In genomic region chr10:110784198-110784597, GRCh38 we compare ENCODE assay signal across 14 cellular contexts.
A peak's percentile ranks its signal among the peaks of the same experiment; 100 is the strongest.
DNase-seq lines count a peak whose midpoint lies in the region; ATAC-seq and TF ChIP-seq lines count a peak whose summit lies in the region.
"Had no signal": no experiment of that assay in that cellular context is flagged by ENCODE, and none has a peak within 500 bp of the region (broad histone marks: within the 10 kb centered on the region; RNA-seq: fewer than 3 reads in every experiment).

No MANE protein-coding gene starts in this region.

- no peak overlapping the region for H3K4me3 ChIP-seq in thoracic aorta

- H3K4me1 Mint-ChIP-seq in activated naive CD4-positive, alpha-beta T cell treated with anti-CD3 and anti-CD28 coated beads for 36 hours (ENCODE audit: low read depth), result peaks cover 50% of the 10 kb centered on the region
- H3K4me1 Mint-ChIP-seq in mesothelial cell of epicardium, result peaks cover 31% of the 10 kb centered on the region
- H3K4me1 Mint-ChIP-seq in effector memory CD8-positive, alpha-beta T cell (ENCODE audit: low read depth in 2 of 2), result peaks cover 3 to 13% of the 10 kb centered on the region in 2 donors

- no peaks in the 10 kb centered on the region for H3K36me3 ChIP-seq in thoracic aorta

- no peak overlapping the region for H3K4me3 Mint-ChIP-seq in activated naive CD4-positive, alpha-beta T cell treated with anti-CD3 and anti-CD28 coated beads for 36 hours
- no peak overlapping the region for H3K4me3 Mint-ChIP-seq in mesothelial cell of epicardium
- no peak overlapping the region for H3K4me3 Mint-ChIP-seq in effector memory CD8-positive, alpha-beta T cell
- H3K4me3 Mint-ChIP-seq: endodermal cell had no signal

- no peak for ATAC-seq in activated naive CD4-positive, alpha-beta T cell treated with anti-CD3 and anti-CD28 coated beads, Interleukin-2, amount 50 U/mL, for 72 hours
- ATAC-seq in thoracic aorta (ENCODE audit: insufficient number of reproducible peaks, low FRiP score, low read depth), result no peak
- ATAC-seq in effector memory CD8-positive, alpha-beta T cell (replicated peaks), result no peak
- ATAC-seq: HCT116 had no signal

- peak overlapping the region; percentile 71 to 75 for H3K27ac ChIP-seq in thoracic aorta

- H3K36me3 Mint-ChIP-seq in activated naive CD4-positive, alpha-beta T cell treated with anti-CD3 and anti-CD28 coated beads for 36 hours (ENCODE audit: low read depth), result no peaks in the 10 kb centered on the region
- no peaks in the 10 kb centered on the region for H3K36me3 Mint-ChIP-seq in activated naive CD4-positive, alpha-beta T cell treated with anti-CD3 and anti-CD28 coated beads, Interleukin-2, amount 50 U/mL, for 72 hours
- peaks cover 4% of the 10 kb centered on the region for H3K36me3 Mint-ChIP-seq in mesothelial cell of epicardium
- H3K36me3 Mint-ChIP-seq in effector memory CD8-positive, alpha-beta T cell (ENCODE audit: insufficient read depth), result no peaks in the 10 kb centered on the region

- no peaks in the 10 kb centered on the region for H3K27me3 ChIP-seq in thoracic aorta (replicated peaks; ENCODE audit: insufficient read depth)

- peaks cover 4 to 31% of the 10 kb centered on the region in 2 donors for H3K4me1 ChIP-seq in thoracic aorta (ENCODE audit: control insufficient read depth in 1 of 2, low read depth in 2 of 2)

- H3K27ac Mint-ChIP-seq in activated naive CD4-positive, alpha-beta T cell treated with anti-CD3 and anti-CD28 coated beads for 36 hours, result peak overlapping the region; percentile 39
- H3K27ac Mint-ChIP-seq in activated naive CD4-positive, alpha-beta T cell treated with anti-CD3 and anti-CD28 coated beads, Interleukin-2, amount 50 U/mL, for 72 hours, result peak overlapping the region; percentile 22 to 86
- H3K27ac Mint-ChIP-seq in mesothelial cell of epicardium, result peak overlapping the region; percentile 45
- peak overlapping the region in 1 of 2 donors; percentile 49 for H3K27ac Mint-ChIP-seq in effector memory CD8-positive, alpha-beta T cell
- H3K27ac Mint-ChIP-seq: endodermal cell had no signal

- H3K27me3 Mint-ChIP-seq in activated naive CD4-positive, alpha-beta T cell treated with anti-CD3 and anti-CD28 coated beads for 36 hours (ENCODE audit: low read depth), result no peaks in the 10 kb centered on the region
- no peaks in the 10 kb centered on the region for H3K27me3 Mint-ChIP-seq in mesothelial cell of epicardium (ENCODE audit: low read depth)
- H3K27me3 Mint-ChIP-seq in effector memory CD8-positive, alpha-beta T cell, result peaks cover 0 to 8% of the 10 kb centered on the region in 2 donors

- peaks cover 4% of the 10 kb centered on the region for H3K9me3 Mint-ChIP-seq in activated naive CD4-positive, alpha-beta T cell treated with anti-CD3 and anti-CD28 coated beads for 36 hours
- H3K9me3 Mint-ChIP-seq in activated naive CD4-positive, alpha-beta T cell treated with anti-CD3 and anti-CD28 coated beads, Interleukin-2, amount 50 U/mL, for 72 hours, result peaks cover 0 to 7% of the 10 kb centered on the region in 2 donors
- H3K9me3 Mint-ChIP-seq in mesothelial cell of epicardium, result no peaks in the 10 kb centered on the region
- no peaks in the 10 kb centered on the region for H3K9me3 Mint-ChIP-seq in effector memory CD8-positive, alpha-beta T cell
- H3K9me3 Mint-ChIP-seq: endodermal cell had no signal

- intact Hi-C loops in activated naive CD4-positive, alpha-beta T cell treated with anti-CD3 and anti-CD28 coated beads for 36 hours (cut with micrococcal nuclease), result no loop called here

- DNase-seq in activated naive CD4-positive, alpha-beta T cell treated with anti-CD3 and anti-CD28 coated beads for 36 hours, result no peak
- DNase-seq in activated naive CD4-positive, alpha-beta T cell (lab: John Stamatoyannopoulos, UW), result no peak
- DNase-seq in activated naive CD4-positive, alpha-beta T cell treated with anti-CD3 and anti-CD28 coated beads, Interleukin-2, amount 50 U/mL, for 72 hours (ENCODE audit: low spot score in 2 of 2), result no peak
- DNase-seq in mesothelial cell of epicardium (ENCODE audit: low spot score in 2 of 2, unreplicated experiment in 2 of 2) (no peak), thoracic aorta (ENCODE audit: low spot score) (no peak), NCI-H2029 treated with DMSO at 0.1 percent for 48 hours (lab: John Stamatoyannopoulos, UW) (no peak), NOMO-1 treated with DMSO at 0.1 percent for 48 hours (lab: John Stamatoyannopoulos, UW; ENCODE audit: unreplicated experiment) (no peak)
- no peak for DNase-seq in effector memory CD8-positive, alpha-beta T cell
- DNase-seq: endodermal cell, midbrain, occipital lobe, substantia nigra, SW 1271 had no signal

- CTCF ChIA-PET in activated naive CD4-positive, alpha-beta T cell treated with anti-CD3 and anti-CD28 coated beads for 36 hours (lab: Charles Lee), result interaction anchor here (0.7 to 2.0 kb wide), 2 partner anchors 10 to 73 kb away, joined by 3 to 7 read pairs; no protein-coding TSS in a partner anchor

- TF ChIP-seq CTCF in mesothelial cell of epicardium (IDR thresholded peaks at IDR 0.05; ENCODE audit: unreplicated experiment), result no peak
- no peak for TF ChIP-seq CTCF in thoracic aorta (IDR thresholded peaks at IDR 0.05)

- no peaks in the 10 kb centered on the region for H3K9me3 ChIP-seq in thoracic aorta
